In the genomic region with DNA sequence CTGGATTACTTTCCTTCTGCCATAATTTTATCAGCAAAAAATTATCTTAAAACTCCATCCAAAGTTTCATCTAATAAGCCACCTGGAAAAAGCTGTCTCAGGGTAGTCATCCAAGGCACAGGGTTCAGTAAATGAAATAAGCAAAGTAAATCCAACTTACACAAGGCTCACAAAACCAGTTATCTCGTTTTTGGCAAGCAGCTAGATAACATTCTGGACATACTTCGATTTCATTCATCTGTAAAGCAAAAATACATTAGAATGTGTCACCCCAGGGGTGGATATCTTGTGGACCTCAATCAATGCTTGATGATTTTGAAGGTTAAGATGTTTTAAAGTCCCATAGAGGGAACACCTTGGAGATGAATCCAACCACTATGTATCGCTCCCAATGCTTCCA, we compare ENCODE assay signal across 15 cellular contexts.
"Had no signal": no experiment of that assay in that cellular context is flagged by ENCODE, and none has a peak within 500 bp of the region (broad histone marks: within the 10 kb centered on the region; RNA-seq: fewer than 3 reads in every experiment).

No MANE protein-coding gene starts in this region.

- H3K27ac Mint-ChIP-seq: activated CD4-positive, alpha-beta memory T cell treated with anti-CD3 and anti-CD28 coated beads, Interleukin-2, amount 10 ng/mL, durations not matched to agents 7 days and 5 days; neural progenitor cell had no signal

- H3K27me3 ChIP-seq: gastrocnemius medialis, neural progenitor cell, ovary, testis had no signal

- H3K9me3 ChIP-seq: gastrocnemius medialis, ovary, testis had no signal

- H3K4me1 Mint-ChIP-seq: activated CD4-positive, alpha-beta memory T cell treated with anti-CD3 and anti-CD28 coated beads, Interleukin-2, amount 10 ng/mL, durations not matched to agents 7 days and 5 days; activated naive CD4-positive, alpha-beta T cell treated with anti-CD3 and anti-CD28 coated beads, Interleukin-2, amount 50 U/mL, for 24 hours; stimulated activated naive CD8-positive, alpha-beta T cell treated with anti-CD3 and anti-CD28 coated beads, Interleukin-15, amount 100 ng/mL, for 72 hours had no signal

- H3K4me1 ChIP-seq: gastrocnemius medialis, testis had no signal

- H3K27me3 Mint-ChIP-seq: activated CD4-positive, alpha-beta memory T cell treated with anti-CD3 and anti-CD28 coated beads, Interleukin-2, amount 10 ng/mL, durations not matched to agents 7 days and 5 days; activated naive CD4-positive, alpha-beta T cell treated with anti-CD3 and anti-CD28 coated beads, Interleukin-2, amount 50 U/mL, for 24 hours; stimulated activated naive CD8-positive, alpha-beta T cell treated with anti-CD3 and anti-CD28 coated beads, Interleukin-15, amount 100 ng/mL, for 72 hours; T-helper 17 cell had no signal

- H3K4me3 Mint-ChIP-seq: activated CD4-positive, alpha-beta memory T cell treated with anti-CD3 and anti-CD28 coated beads, Interleukin-2, amount 10 ng/mL, durations not matched to agents 7 days and 5 days; activated naive CD4-positive, alpha-beta T cell treated with anti-CD3 and anti-CD28 coated beads, Interleukin-2, amount 50 U/mL, for 24 hours; neural progenitor cell; stimulated activated naive CD8-positive, alpha-beta T cell treated with anti-CD3 and anti-CD28 coated beads, Interleukin-15, amount 100 ng/mL, for 72 hours; T-helper 17 cell had no signal

- H3K4me2 ChIP-seq: neural progenitor cell had no signal

- DNase-seq: activated CD4-positive, alpha-beta memory T cell treated with anti-CD3 and anti-CD28 coated beads, Interleukin-2, amount 10 ng/mL, durations not matched to agents 7 days and 5 days; activated CD4-positive, alpha-beta T cell treated with anti-CD3 and anti-CD28 coated beads for 1 hour; activated CD8-positive, alpha-beta memory T cell treated with anti-CD3 and anti-CD28 coated beads, Interleukin-2, amount 50 U/mL, for 48 hours; activated effector memory CD4-positive, alpha-beta T cell treated with Interleukin-2 at 50 U/mL for 16 hours; anterior cingulate cortex; gastrocnemius medialis; mesendoderm; ovary; stimulated activated CD4-positive, alpha-beta T cell treated with anti-CD3 and anti-CD28 coated beads, Interleukin-2, amount 100 ng/mL, for 48 hours; stimulated activated naive CD8-positive, alpha-beta T cell treated with anti-CD3 and anti-CD28 coated beads, Interleukin-15, amount 100 ng/mL, for 72 hours; T-helper 17 cell; testis had no signal

- H3K9me3 Mint-ChIP-seq: activated CD4-positive, alpha-beta memory T cell treated with anti-CD3 and anti-CD28 coated beads, Interleukin-2, amount 10 ng/mL, durations not matched to agents 7 days and 5 days; activated naive CD4-positive, alpha-beta T cell treated with anti-CD3 and anti-CD28 coated beads, Interleukin-2, amount 50 U/mL, for 24 hours; neural progenitor cell; stimulated activated naive CD8-positive, alpha-beta T cell treated with anti-CD3 and anti-CD28 coated beads, Interleukin-15, amount 100 ng/mL, for 72 hours had no signal

- H3K27ac ChIP-seq: gastrocnemius medialis, neural progenitor cell, ovary, testis had no signal

- H3K36me3 ChIP-seq: ovary had no signal

- H3K4me3 ChIP-seq: gastrocnemius medialis, neural progenitor cell, ovary, testis had no signal

- H3K9ac ChIP-seq: neural progenitor cell had no signal

- H2AFZ ChIP-seq: neural progenitor cell had no signal

- ATAC-seq: gastrocnemius medialis; SK-N-SH treated with all-trans-retinoic acid at 6 μM for 48 hours; stimulated activated naive CD8-positive, alpha-beta T cell treated with anti-CD3 and anti-CD28 coated beads, Interleukin-15, amount 100 ng/mL, for 72 hours; T-helper 17 cell had no signal
